In the genomic region with DNA sequence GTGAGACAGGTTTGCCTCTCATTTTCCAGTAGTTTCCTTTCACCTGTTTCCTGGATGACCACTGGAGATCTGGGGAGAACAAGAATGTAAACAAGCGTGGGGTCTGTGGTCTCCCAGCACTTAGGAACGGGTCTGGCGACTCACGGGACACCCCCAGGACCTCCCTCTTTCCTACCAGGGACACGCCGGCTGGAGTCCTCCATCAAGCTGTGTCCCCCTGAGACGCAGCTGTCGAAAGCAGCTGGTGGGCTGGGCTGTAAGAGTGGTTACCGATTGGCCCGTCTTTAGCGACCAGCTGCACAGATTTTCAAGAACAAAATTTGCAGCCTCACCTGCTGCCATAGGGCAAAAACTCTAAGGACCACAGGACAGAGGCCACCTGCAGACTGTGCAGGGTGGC, we compare ENCODE assay signal across 17 cellular contexts. TPM values are rescaled to one million over a fixed set of nuclear protein-coding genes. Genes with fewer than 3 reads are reported as not detected.
"Had no signal": no experiment of that assay in that cellular context is flagged by ENCODE, and none has a peak within 500 bp of the region (broad histone marks: within the 10 kb centered on the region; RNA-seq: fewer than 3 reads in every experiment).

No MANE protein-coding gene starts in this region.

- H3K27me3 ChIP-seq: colonic mucosa, esophagus muscularis mucosa, pancreas, stomach, upper lobe of right lung had no signal

- H3K27ac Mint-ChIP-seq: activated CD4-positive, alpha-beta memory T cell treated with anti-CD3 and anti-CD28 coated beads for 36 hours; activated CD4-positive, alpha-beta T cell treated with anti-CD3 and anti-CD28 coated beads for 36 hours; activated naive CD4-positive, alpha-beta T cell treated with anti-CD3 and anti-CD28 coated beads, Interleukin-2, amount 50 U/mL, for 72 hours had no signal

- ATAC-seq: activated CD4-positive, alpha-beta T cell treated with anti-CD3 and anti-CD28 coated beads for 36 hours; activated naive CD4-positive, alpha-beta T cell treated with anti-CD3 and anti-CD28 coated beads, Interleukin-2, amount 50 U/mL, for 72 hours; activated T-cell treated with anti-CD3 and anti-CD28 coated beads, Interleukin-2, amount 50 U/mL, for 4 hours; pancreas; upper lobe of right lung had no signal

- H3K4me1 ChIP-seq: colonic mucosa, esophagus muscularis mucosa, pancreas, stomach, upper lobe of right lung had no signal

- H3K27me3 Mint-ChIP-seq: activated CD4-positive, alpha-beta memory T cell treated with anti-CD3 and anti-CD28 coated beads for 36 hours; activated CD4-positive, alpha-beta T cell treated with anti-CD3 and anti-CD28 coated beads for 36 hours had no signal

- H3K9me3 ChIP-seq: colonic mucosa, esophagus muscularis mucosa, pancreas, stomach, thoracic aorta, upper lobe of right lung had no signal

- DNase-seq: activated CD4-positive, alpha-beta memory T cell treated with anti-CD3 and anti-CD28 coated beads for 36 hours; activated effector memory CD4-positive, alpha-beta T cell treated with Interleukin-2 at 50 U/mL for 16 hours; activated T-cell treated with anti-CD3 and anti-CD28 coated beads, Interleukin-2, amount 50 U/mL, for 4 hours; colonic mucosa; hypothalamus; kidney glomerular epithelial cell; small intestine; stomach; upper lobe of right lung; WERI-Rb-1 had no signal

- H3K4me3 ChIP-seq: colonic mucosa, esophagus muscularis mucosa, pancreas, stomach, thoracic aorta, upper lobe of right lung had no signal

- H3K9me3 Mint-ChIP-seq: activated CD4-positive, alpha-beta memory T cell treated with anti-CD3 and anti-CD28 coated beads for 36 hours; activated naive CD4-positive, alpha-beta T cell treated with anti-CD3 and anti-CD28 coated beads, Interleukin-2, amount 50 U/mL, for 72 hours; activated T-cell treated with anti-CD3 and anti-CD28 coated beads, Interleukin-2, amount 50 U/mL, for 4 hours had no signal

- H3K4me3 Mint-ChIP-seq: activated CD4-positive, alpha-beta memory T cell treated with anti-CD3 and anti-CD28 coated beads for 36 hours; activated CD4-positive, alpha-beta T cell treated with anti-CD3 and anti-CD28 coated beads for 36 hours; activated T-cell treated with anti-CD3 and anti-CD28 coated beads, Interleukin-2, amount 50 U/mL, for 4 hours had no signal

- H3K27ac ChIP-seq: colonic mucosa, esophagus muscularis mucosa, pancreas, stomach, thoracic aorta, upper lobe of right lung, WERI-Rb-1 had no signal

- H3K4me1 Mint-ChIP-seq: activated CD4-positive, alpha-beta T cell treated with anti-CD3 and anti-CD28 coated beads for 36 hours had no signal

RNA-seq across cellular contexts. Expression of gene DOK7, which starts 57.2 kb away (rescaled TPM):
- total RNA-seq: activated CD4-positive, alpha-beta memory T cell treated with anti-CD3 and anti-CD28 coated beads for 36 hours; activated CD4-positive, alpha-beta T cell treated with anti-CD3 and anti-CD28 coated beads for 36 hours; activated naive CD4-positive, alpha-beta T cell treated with anti-CD3 and anti-CD28 coated beads, Interleukin-2, amount 50 U/mL, for 72 hours; activated T-cell treated with anti-CD3 and anti-CD28 coated beads, Interleukin-2, amount 50 U/mL, for 4 hours; mesenteric fat pad; T-helper 1 cell treated with Interleukin-12 subunit alpha and Interleukin-12 subunit beta and Interleukin-4 antibody, amounts not matched to agents 30 ng/mL and 1 ng/mL, for 36 hours had no signal
